In genomic region chr1:53341521-53341895, GRCh38 we compare ENCODE assay signal across 16 cellular contexts.
"Had no signal": no experiment of that assay in that cellular context is flagged by ENCODE, and none has a peak within 500 bp of the region (broad histone marks: within the 10 kb centered on the region; RNA-seq: fewer than 3 reads in every experiment).

No MANE protein-coding gene starts in this region.

- H3K36me3 Mint-ChIP-seq: brain; natural killer cell treated with Interleukin-12 subunit alpha and Interleukin-12 subunit beta and Interleukin-15 and Interleukin-18, amount 100 ng/mL, for 72 hours had no signal

- H3K4me3 Mint-ChIP-seq: activated CD4-positive, alpha-beta T cell treated with anti-CD3 and anti-CD28 coated beads, Interleukin-2, amount 10 ng/mL, durations not matched to agents 7 days and 5 days; brain; natural killer cell treated with Interleukin-12 subunit alpha and Interleukin-12 subunit beta and Interleukin-15 and Interleukin-18, amount 100 ng/mL, for 72 hours; stimulated activated naive CD8-positive, alpha-beta T cell treated with anti-CD3 and anti-CD28 coated beads, Interleukin-15, Interleukin-2, amounts not matched to agents 100 ng/mL and 50 ng/mL, for 24 hours had no signal

- H3K27ac Mint-ChIP-seq: activated CD4-positive, alpha-beta T cell treated with anti-CD3 and anti-CD28 coated beads, Interleukin-2, amount 10 ng/mL, durations not matched to agents 7 days and 5 days; brain; natural killer cell treated with Interleukin-12 subunit alpha and Interleukin-12 subunit beta and Interleukin-15 and Interleukin-18, amount 100 ng/mL, for 72 hours had no signal

- ATAC-seq: esophagus mucosa; natural killer cell treated with Interleukin-12 subunit alpha and Interleukin-12 subunit beta and Interleukin-15 and Interleukin-18, amount 100 ng/mL, for 72 hours; psoas muscle had no signal

- H3K4me3 ChIP-seq: psoas muscle, sigmoid colon, SJSA1, thoracic aorta, uterus had no signal

- H3K27me3 Mint-ChIP-seq: activated CD4-positive, alpha-beta T cell treated with anti-CD3 and anti-CD28 coated beads, Interleukin-2, amount 10 ng/mL, durations not matched to agents 7 days and 5 days; natural killer cell treated with Interleukin-12 subunit alpha and Interleukin-12 subunit beta and Interleukin-15 and Interleukin-18, amount 100 ng/mL, for 72 hours; stimulated activated naive CD8-positive, alpha-beta T cell treated with anti-CD3 and anti-CD28 coated beads, Interleukin-15, Interleukin-2, amounts not matched to agents 100 ng/mL and 50 ng/mL, for 24 hours had no signal

- DNase-seq: activated CD4-positive, alpha-beta T cell treated with anti-CD3 and anti-CD28 coated beads, Interleukin-2, amount 10 ng/mL, durations not matched to agents 7 days and 5 days; amygdala; cerebellar nuclear complex; glutamatergic neuron; nucleus accumbens; psoas muscle; sigmoid colon; stimulated activated CD4-positive, alpha-beta T cell treated with anti-CD3 and anti-CD28 coated beads, Interleukin-2, amount 100 ng/mL, for 48 hours; uterus had no signal

- H3K9me3 ChIP-seq: psoas muscle, sigmoid colon, SJSA1, thoracic aorta, uterus had no signal

- H3K27me3 ChIP-seq: sigmoid colon, uterus had no signal

- H3K9me3 Mint-ChIP-seq: natural killer cell treated with Interleukin-12 subunit alpha and Interleukin-12 subunit beta and Interleukin-15 and Interleukin-18, amount 100 ng/mL, for 72 hours had no signal

- H3K4me1 ChIP-seq: psoas muscle, sigmoid colon, SJSA1, uterus had no signal

- H3K36me3 ChIP-seq: sigmoid colon, SJSA1, thoracic aorta, uterus had no signal

- H3K27ac ChIP-seq: psoas muscle, sigmoid colon, SJSA1, thoracic aorta, uterus, VCaP had no signal

- H3K4me1 Mint-ChIP-seq: activated CD4-positive, alpha-beta T cell treated with anti-CD3 and anti-CD28 coated beads, Interleukin-2, amount 10 ng/mL, durations not matched to agents 7 days and 5 days had no signal
